ENCODE assay signal across 8 cellular contexts in the genomic region with DNA sequence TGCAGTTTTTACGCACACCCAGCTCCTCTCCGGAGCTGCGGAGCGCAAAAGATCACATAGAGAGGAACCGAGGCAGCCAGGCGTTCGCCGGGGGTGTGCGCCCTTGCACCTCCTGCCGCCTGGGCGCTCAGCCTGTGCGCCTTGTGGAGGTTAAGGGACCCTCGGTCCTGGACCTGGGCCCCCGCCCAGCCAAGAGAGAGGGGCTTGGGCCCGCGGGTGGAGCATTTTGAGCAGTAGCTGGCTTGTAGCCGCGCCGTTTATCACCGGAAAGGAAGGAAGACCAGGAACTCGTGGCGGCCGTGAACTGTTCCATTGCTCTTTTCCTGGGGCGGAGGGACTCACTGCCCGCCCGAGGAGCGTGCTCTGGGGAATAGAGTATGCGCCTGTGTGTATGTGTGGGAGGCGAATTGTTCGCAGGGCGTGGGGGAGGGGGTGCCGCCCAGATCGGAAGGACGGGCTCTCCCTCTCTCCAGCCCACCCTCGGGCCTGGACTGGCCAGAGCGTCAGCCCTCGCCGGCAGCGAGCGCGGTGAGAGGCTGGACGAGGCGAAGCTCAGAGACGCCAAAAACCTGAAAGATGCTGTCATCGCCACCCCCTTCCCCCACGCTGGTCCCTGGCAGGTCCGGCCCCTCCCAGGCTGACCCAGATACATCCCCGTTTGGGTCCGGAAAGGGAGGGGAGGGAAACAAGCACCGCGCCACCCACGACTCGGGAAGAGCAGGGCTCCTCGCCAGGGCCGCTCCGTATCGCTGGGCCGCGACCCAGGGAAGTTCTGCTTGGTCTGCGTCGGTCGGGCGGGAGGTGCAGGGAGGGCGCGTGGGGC. TPM values are rescaled to one million over a fixed set of nuclear protein-coding genes. Genes with fewer than 3 reads are reported as not detected.
DNase-seq lines count a peak whose midpoint lies in the region; ATAC-seq and TF ChIP-seq lines count a peak whose summit lies in the region.

No MANE protein-coding gene starts in this region.

- peak overlapping the region; percentile 28 to 48 for H3K4me3 ChIP-seq in SK-N-SH (ENCODE audit: low read depth in 2 of 2, low read length in 1 of 2)

- no peaks in the 10 kb centered on the region for H3F3A ChIP-seq in SK-N-SH (replicated peaks; ENCODE audit: insufficient read depth)

- H4K20me1 ChIP-seq in SK-N-SH (ENCODE audit: insufficient read depth): no peaks in the 10 kb centered on the region

- no peak for TF ChIP-seq RAD21 in SK-N-SH (IDR thresholded peaks at IDR 0.05; ENCODE audit: low read length)

- H3K9me2 ChIP-seq in SK-N-SH: no peaks in the 10 kb centered on the region

- ATAC-seq in GM21619 (IDR thresholded peaks at IDR 0.05; ENCODE audit: unreplicated experiment): no peak

- H3K9me3 ChIP-seq in SK-N-SH: 0 out of 2 replicates have a peak, but pooled peaks cover 10% of the 10 kb centered on the region

- TF ChIP-seq CTCF in SK-N-SH (IDR thresholded peaks at IDR 0.05): no peak

- no peaks in the 10 kb centered on the region for H3K79me2 ChIP-seq in SK-N-SH (ENCODE audit: insufficient read depth)

- CTCF ChIA-PET in SK-N-SH (lab: Yijun Ruan, JAX): interaction anchor here (0.6 to 1.5 kb wide), 4 partner anchors 15 to 641 kb away, joined by 3 to 6 read pairs (median 3); no protein-coding TSS in a partner anchor

- no peak overlapping the region for H3K9ac ChIP-seq in SK-N-SH

- DNase-seq in ELR (ENCODE audit: low read depth): peak; percentile 37
- peak; percentile 59 for DNase-seq in SK-N-SH
- DNase-seq in head of caudate nucleus: peak in 30 of 42 donors; percentile 8 to 55 (median 34)
- peak; percentile 91 for DNase-seq in posterior vena cava (ENCODE audit: low spot score)
- no peak for DNase-seq in cortex of kidney (lab: John Stamatoyannopoulos, UW)
- no peak for DNase-seq in stimulated activated naive CD4-positive, alpha-beta T cell treated with Interleukin-2 at 50 U/mL for 16 hours (lab: John Stamatoyannopoulos, UW)
- no peak for DNase-seq in HPDE6-E6E7 (ENCODE audit: extremely low spot score)

- intact Hi-C loops in head of caudate nucleus (cut with DNase I) (no loop called here), posterior vena cava (cut with DNase I) (no loop called here)

- no peaks in the 10 kb centered on the region for H3K36me3 ChIP-seq in SK-N-SH (replicated peaks in 1 of 2; ENCODE audit: control insufficient read depth in 1 of 2, insufficient read depth in 2 of 2, low read length in 1 of 2)

- WGBS in SK-N-SH (ENCODE audit: low lambda C conversion rate): 3% methylated on average over 40 of the region's 65 CpGs

- POLR2A ChIA-PET in SK-N-SH (lab: Yijun Ruan, JAX): no interaction called here

- peak overlapping the region; percentile 71; the same call in 1 of the 2 replicates for H2AFZ ChIP-seq in SK-N-SH (ENCODE audit: low read depth)

- no peak for TF ChIP-seq EP300 in SK-N-SH (IDR thresholded peaks at IDR 0.05; ENCODE audit: borderline replicate concordance in 1 of 2, low read depth in 1 of 2, low read length in 1 of 2)

- peak overlapping the region; percentile 72 for H3K4me2 ChIP-seq in SK-N-SH

- no peaks in the 10 kb centered on the region; a peak in 1 of 4 replicates for H3K4me1 ChIP-seq in SK-N-SH (ENCODE audit: control insufficient read depth in 1 of 2, insufficient read depth in 2 of 2, low read depth in 1 of 2, low read length in 1 of 2)

- H3K27me3 ChIP-seq in SK-N-SH (ENCODE audit: insufficient read depth): peaks cover 61% of the 10 kb centered on the region

- no peak overlapping the region for H3K27ac ChIP-seq in SK-N-SH (ENCODE audit: low read depth in 2 of 2, low read length in 1 of 2)

TF ChIP-seq in SK-N-SH, 30 proteins besides CTCF, POLR2A, EP300 and RAD21:
- TF ChIP-seq, protein P1, sequence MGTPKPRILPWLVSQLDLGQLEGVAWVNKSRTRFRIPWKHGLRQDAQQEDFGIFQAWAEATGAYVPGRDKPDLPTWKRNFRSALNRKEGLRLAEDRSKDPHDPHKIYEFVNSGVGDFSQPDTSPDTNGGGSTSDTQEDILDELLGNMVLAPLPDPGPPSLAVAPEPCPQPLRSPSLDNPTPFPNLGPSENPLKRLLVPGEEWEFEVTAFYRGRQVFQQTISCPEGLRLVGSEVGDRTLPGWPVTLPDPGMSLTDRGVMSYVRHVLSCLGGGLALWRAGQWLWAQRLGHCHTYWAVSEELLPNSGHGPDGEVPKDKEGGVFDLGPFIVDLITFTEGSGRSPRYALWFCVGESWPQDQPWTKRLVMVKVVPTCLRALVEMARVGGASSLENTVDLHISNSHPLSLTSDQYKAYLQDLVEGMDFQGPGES (IDR thresholded peaks at IDR 0.05; ENCODE audit: low read depth, low read length): no peak
- TF ChIP-seq FOXM1 (IDR thresholded peaks at IDR 0.05; ENCODE audit: low read depth): no peak
- no peak for TF ChIP-seq SIN3A (IDR thresholded peaks at IDR 0.05; ENCODE audit: borderline replicate concordance, low read depth, low read length)
- no peak for TF ChIP-seq YY1 (IDR thresholded peaks at IDR 0.05; ENCODE audit: low read depth)
- TF ChIP-seq TAF1 (IDR thresholded peaks at IDR 0.05; ENCODE audit: borderline replicate concordance, low read depth, low read length): no peak
- TF ChIP-seq NFIC (IDR thresholded peaks at IDR 0.05; ENCODE audit: borderline replicate concordance): no peak
- no peak for TF ChIP-seq RCOR1 (IDR thresholded peaks at IDR 0.05; ENCODE audit: low read length)
- no peak for TF ChIP-seq FOSL2 (IDR thresholded peaks at IDR 0.05; ENCODE audit: borderline replicate concordance, low read depth)

RNA-seq across cellular contexts. Expression of a gene that starts 1.2 kb away (rescaled TPM):
- 0.05 TPM in 1 of 2 replicates, not detected in the other for polyA plus RNA-seq in SK-N-SH (2012; rRNA removed)
- 0.01 and 0.03 TPM in 2 replicates for polyA plus RNA-seq in SK-N-SH (2012; cell fraction: cytosol; rRNA removed)
- polyA plus RNA-seq in SK-N-SH (2012; cell fraction: nucleus; rRNA removed): not detected in 2 replicates
- total RNA-seq in posterior vena cava: 1 to 10 TPM in 1 of 2 donors, under 1 TPM in 1; 1.00 to 4.7 TPM

Comparison
In these comparisons a context has a peak if more than half of its experiments do, and no peak if none do; other contexts are left out.
1. DNase-seq: peak in ELR (single experiment), SK-N-SH (single experiment), head of caudate nucleus (30 of 42) and posterior vena cava (single experiment); none in cortex of kidney (single experiment), stimulated activated naive CD4-positive, alpha-beta T cell treated with Interleukin-2 at 50 U/mL for 16 hours (single experiment) and HPDE6-E6E7 (single experiment).